In the genomic region with DNA sequence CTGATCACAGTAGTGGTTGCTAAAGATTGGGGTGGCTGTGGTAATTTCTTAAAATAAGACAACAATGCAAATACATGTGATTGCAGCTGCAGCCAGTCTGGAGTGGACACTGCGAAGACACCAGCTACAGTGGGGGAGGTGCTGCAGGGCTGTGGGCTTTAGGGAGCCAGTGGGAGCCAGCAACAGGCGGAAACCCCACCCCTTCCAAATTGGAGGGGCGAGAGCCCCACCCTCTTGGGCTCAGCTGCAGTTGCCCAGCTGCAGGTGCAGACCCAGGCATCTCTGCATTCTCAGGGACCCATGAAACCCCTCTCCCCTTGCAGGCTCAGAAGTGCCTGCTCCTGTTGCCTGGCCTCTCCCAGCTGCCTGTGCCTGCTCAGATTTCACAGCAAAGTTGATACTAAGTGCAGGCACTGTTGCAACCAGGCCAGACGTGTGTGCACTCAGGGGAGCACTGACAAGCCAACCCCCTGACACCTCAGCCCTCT, we compare ENCODE assay signal across 14 cellular contexts.
DNase-seq lines count a peak whose midpoint lies in the region; ATAC-seq, FAIRE-seq and TF ChIP-seq lines count a peak whose summit lies in the region.
"Had no signal": no experiment of that assay in that cellular context is flagged by ENCODE, and none has a peak within 500 bp of the region (broad histone marks: within the 10 kb centered on the region; RNA-seq: fewer than 3 reads in every experiment).

No MANE protein-coding gene starts in this region.

- in situ Hi-C loops in GM12878 (cut with MboI), result loop anchor here (25.0 kb wide), 1 partner anchor 1541 kb away; a partner anchor contains a TSS

- TF ChIP-seq CTCF in GM12878 (IDR thresholded peaks at IDR 0.05 in 2 of 3, conservative IDR thresholded peaks at IDR 0.05 in 1 of 3; ENCODE audit: control insufficient read depth in 2 of 3, extremely low read depth in 1 of 3, insufficient read depth in 1 of 3, low read depth in 3 of 3, low read length in 3 of 3) (no peak), upper lobe of left lung (IDR thresholded peaks at IDR 0.05) (no peak)

- intact Hi-C loops in GM12878 (cut with micrococcal nuclease; ENCODE audit: unreplicated experiment), result no loop called here
- intact Hi-C loops in head of caudate nucleus (cut with DNase I), result no loop called here

- no peak overlapping the region for H3K4me3 ChIP-seq in BLaER1
- H3K4me3 ChIP-seq in GM12878, result no peak overlapping the region
- no peak overlapping the region for H3K4me3 ChIP-seq in upper lobe of left lung

- H3K4me1 ChIP-seq in BLaER1 (peaks cover 10% of the 10 kb centered on the region), GM12878 (ENCODE audit: control insufficient read depth, insufficient read depth, low read length) (no peaks in the 10 kb centered on the region), upper lobe of left lung (no peaks in the 10 kb centered on the region)

- DNase-seq in GM12878 (ENCODE audit: low read depth, low spot score) (no peak), head of caudate nucleus (no peak), NCI-H82 treated with DMSO at 0.1 percent for 48 hours (lab: John Stamatoyannopoulos, UW; ENCODE audit: unreplicated experiment) (no peak), upper lobe of left lung (no peak), NCI-H1048 (lab: John Stamatoyannopoulos, UW) (no peak)
- DNase-seq: activated CD8-positive, alpha-beta memory T cell treated with anti-CD3 and anti-CD28 coated beads for 24 hours; activated naive CD4-positive, alpha-beta T cell; DMS79 treated with DMSO at 0.1 percent for 48 hours; islet precursor cell; stimulated activated CD4-positive, alpha-beta T cell treated with anti-CD3 and anti-CD28 coated beads, Interleukin-4, amount 100 ng/mL, for 1 hour; stimulated activated naive B cell treated with anti-CD40 and anti-IgM and Interleukin-4, amounts not matched to agents 10 μg/mL and 1 μg/mL and 100 μg/mL, for 72 hours had no signal

- H3K9me3 ChIP-seq in BLaER1 (peaks cover 12% of the 10 kb centered on the region), GM12878 (replicated peaks; ENCODE audit: control insufficient read depth, insufficient read depth, low read length) (no peaks in the 10 kb centered on the region; the same call in 2 of the 3 replicates), upper lobe of left lung (no peaks in the 10 kb centered on the region)

- no peaks in the 10 kb centered on the region for H3K36me3 ChIP-seq in BLaER1
- H3K36me3 ChIP-seq in GM12878 (ENCODE audit: control insufficient read depth in 2 of 2, insufficient read depth in 2 of 2, low read length in 1 of 2), result no peaks in the 10 kb centered on the region
- no peaks in the 10 kb centered on the region for H3K36me3 ChIP-seq in upper lobe of left lung

- CTCF ChIA-PET in GM12878 (lab: Yijun Ruan, JAX), result interaction anchor here (1.5 kb wide), 1 partner anchor 43 kb away, joined by 4 read pairs; no protein-coding TSS in a partner anchor

- H4K20me1 ChIP-seq in BLaER1 (no peaks in the 10 kb centered on the region), GM12878 (ENCODE audit: control insufficient read depth, insufficient read depth) (no peaks in the 10 kb centered on the region)

- RAD21 ChIA-PET in GM12878 (lab: Charles Lee; ENCODE audit: unreplicated experiment), result no interaction called here

- H3K27ac ChIP-seq in BLaER1 (no peak overlapping the region), GM12878 (ENCODE audit: control insufficient read depth, insufficient read depth) (no peak overlapping the region), upper lobe of left lung (no peak overlapping the region)

- SMC1A ChIA-PET in GM12878 (lab: Charles Lee; ENCODE audit: uncharacterized antibody, unreplicated experiment), result interaction anchor here (1.5 kb wide), 1 partner anchor 19 kb away, joined by 3 read pairs; no protein-coding TSS in a partner anchor

- POLR2A ChIA-PET in GM12878 (lab: Charles Lee), result interaction anchor here (1.3 kb wide), 1 partner anchor 19 kb away, joined by 3 read pairs; no protein-coding TSS in a partner anchor

- no peak overlapping the region for H3K9ac ChIP-seq in BLaER1
- no peak overlapping the region for H3K9ac ChIP-seq in GM12878 (ENCODE audit: control insufficient read depth, insufficient read depth, low read length)

- no peak for TF ChIP-seq RAD21 in GM12878 (IDR thresholded peaks at IDR 0.05; ENCODE audit: insufficient read depth, low read depth, low read length)

- no TSS peak for BruUV-seq in GM12878 (replicated peaks; lab: Mats Ljungman, UMichigan)

- H2AFZ ChIP-seq in GM12878 (ENCODE audit: control insufficient read depth, low read depth, low read length), result no peak overlapping the region

- H3K27me3 ChIP-seq in BLaER1 (no peaks in the 10 kb centered on the region), GM12878 (replicated peaks in 1 of 2; ENCODE audit: control insufficient read depth in 2 of 2, insufficient read depth in 2 of 2, low read length in 1 of 2) (no peaks in the 10 kb centered on the region), upper lobe of left lung (no peaks in the 10 kb centered on the region)

- H3K4me2 ChIP-seq in BLaER1 (peak overlapping the region; percentile 27; the same call in 1 of the 2 replicates), GM12878 (ENCODE audit: control insufficient read depth, insufficient read depth) (no peak overlapping the region)

- TF ChIP-seq POLR2A in GM12878 (IDR thresholded peaks at IDR 0.05; ENCODE audit: low read depth, low read length) (no peak), upper lobe of left lung (IDR thresholded peaks at IDR 0.05) (no peak)

- TF ChIP-seq EP300 in GM12878 (IDR thresholded peaks at IDR 0.05; ENCODE audit: borderline replicate concordance in 1 of 2, control insufficient read depth in 1 of 2, low read depth in 2 of 2, low read length in 2 of 2) (no peak), upper lobe of left lung (IDR thresholded peaks at IDR 0.05) (no peak)

- 31% methylated on average over 4 of the region's 4 CpGs for WGBS in GM12878 (ENCODE audit: insufficient coverage, insufficient replicate concordance, low lambda C conversion rate, missing lambda C conversion rate)
- 76 to 80% methylated on average over 3 to 4 of the region's 4 CpGs for WGBS in upper lobe of left lung, 2 donors

- no peaks in the 10 kb centered on the region for H3K79me2 ChIP-seq in GM12878 (ENCODE audit: control insufficient read depth, insufficient read depth, low read length)

- FAIRE-seq in GM12878 (lab: Jason Lieb, UNC), result no peak

- ATAC-seq in GM19455 (IDR thresholded peaks at IDR 0.05; ENCODE audit: unreplicated experiment) (peak; percentile 50), HG03103 (IDR thresholded peaks at IDR 0.05; ENCODE audit: low read depth, unreplicated experiment) (peak; percentile 57), GM12878 (peak; percentile 79), upper lobe of left lung (ENCODE audit: low FRiP score in 2 of 2) (no peak)
- ATAC-seq: stimulated activated naive B cell treated with anti-CD40 and anti-IgM and Interleukin-4, amounts not matched to agents 10 μg/mL and 1 μg/mL and 100 μg/mL, for 72 hours had no signal

TF ChIP-seq in GM12878, 131 proteins besides CTCF, POLR2A, EP300 and RAD21:
- TF ChIP-seq FOXK2 (IDR thresholded peaks at IDR 0.05) (peak; percentile 36; the same call in 1 of the 2 replicates), ATF7 (IDR thresholded peaks at IDR 0.05; ENCODE audit: low read depth) (peak; percentile 23; the same call in 1 of the 2 replicates), EGR1 (IDR thresholded peaks at IDR 0.05; ENCODE audit: borderline replicate concordance in 1 of 2, low read depth in 2 of 2, low read length in 2 of 2) (no peak)

Comparison
In these comparisons a context has a peak if more than half of its experiments do, and no peak if none do; other contexts are left out.
1. ATAC-seq: peak in GM19455 (single experiment), HG03103 (single experiment) and GM12878 (single experiment); none in upper lobe of left lung (0 of 2).